ENCODE assay signal across 8 cellular contexts in genomic region chr6:4210619-4211419, GRCh38.
DNase-seq lines count a peak whose midpoint lies in the region; ATAC-seq lines count a peak whose summit lies in the region.

No MANE protein-coding gene starts in this region.

- peaks cover 0 to 6% of the 10 kb centered on the region in 2 donors for H3K9me3 ChIP-seq in CD4-positive, alpha-beta memory T cell (ENCODE audit: control insufficient read depth in 1 of 2, low read length in 2 of 2)

- peaks cover 0 to 3% of the 10 kb centered on the region in 2 donors for H3K36me3 Mint-ChIP-seq in CD4-positive, alpha-beta memory T cell
- no peaks in the 10 kb centered on the region for H3K36me3 Mint-ChIP-seq in activated CD4-positive, alpha-beta T cell treated with anti-CD3 and anti-CD28 coated beads for 36 hours (ENCODE audit: low read depth)

- peaks cover 2 to 23% (median 12%) of the 10 kb centered on the region in 8 donors for H3K9me3 Mint-ChIP-seq in CD4-positive, alpha-beta memory T cell
- peaks cover 20% of the 10 kb centered on the region for H3K9me3 Mint-ChIP-seq in activated CD4-positive, alpha-beta T cell treated with anti-CD3 and anti-CD28 coated beads for 36 hours (ENCODE audit: low read depth)

- H3K27me3 Mint-ChIP-seq in CD4-positive, alpha-beta memory T cell = peaks cover 0 to 14% of the 10 kb centered on the region in 2 donors
- peaks cover 6% of the 10 kb centered on the region for H3K27me3 Mint-ChIP-seq in activated CD4-positive, alpha-beta T cell treated with anti-CD3 and anti-CD28 coated beads for 36 hours

- POLR2A ChIA-PET in CD4-positive, alpha-beta memory T cell (lab: Charles Lee; ENCODE audit: partially characterized antibody) = interaction anchor here (0.9 kb wide), 1 partner anchor 76 kb away, joined by 3 read pairs; the partner anchor contains the start of gene ECI2
- POLR2A ChIA-PET in activated CD4-positive, alpha-beta T cell treated with anti-CD3 and anti-CD28 coated beads for 36 hours (lab: Charles Lee) = no interaction called here

- H3K4me3 ChIP-seq in CD4-positive, alpha-beta memory T cell (ENCODE audit: low read length in 2 of 2) = no peak overlapping the region

- CTCF ChIA-PET in CD4-positive, alpha-beta memory T cell (lab: Charles Lee; ENCODE audit: partially characterized antibody) = interaction anchor here (0.6 to 2.2 kb wide), 15 partner anchors 22 to 720 kb away, joined by 3 to 15 read pairs (median 3); no protein-coding TSS in a partner anchor
- CTCF ChIA-PET in activated CD4-positive, alpha-beta T cell treated with anti-CD3 and anti-CD28 coated beads for 36 hours (lab: Charles Lee) = interaction anchor here (0.6 to 1.4 kb wide), 17 partner anchors 10 to 469 kb away, joined by 3 to 11 read pairs (median 3); partner anchors contain the start of gene ECI2

- no peaks in the 10 kb centered on the region for H3K27me3 ChIP-seq in CD4-positive, alpha-beta memory T cell (ENCODE audit: insufficient read depth, low read length)

- peak overlapping the region in 2 of 7 donors; percentile 39 to 50 for H3K27ac Mint-ChIP-seq in CD4-positive, alpha-beta memory T cell
- H3K27ac Mint-ChIP-seq in activated CD4-positive, alpha-beta T cell treated with anti-CD3 and anti-CD28 coated beads for 36 hours = no peak overlapping the region

- no peak overlapping the region for H3K27ac ChIP-seq in CD4-positive, alpha-beta memory T cell (ENCODE audit: low read depth, low read length)

- ATAC-seq in GM21619 (IDR thresholded peaks at IDR 0.05; ENCODE audit: unreplicated experiment) = peak; percentile 78
- peak; percentile 98 for ATAC-seq in activated CD4-positive, alpha-beta T cell treated with anti-CD3 and anti-CD28 coated beads for 36 hours

- peak overlapping the region in 2 of 8 donors; percentile 6 to 22 for H3K4me3 Mint-ChIP-seq in CD4-positive, alpha-beta memory T cell
- no peak overlapping the region for H3K4me3 Mint-ChIP-seq in activated CD4-positive, alpha-beta T cell treated with anti-CD3 and anti-CD28 coated beads for 36 hours

- intact Hi-C loops in CD4-positive, alpha-beta memory T cell (cut with micrococcal nuclease) = loop anchor here (1.0 kb wide), 1 partner anchor 469 kb away; no protein-coding TSS in a partner anchor
- intact Hi-C loops in activated CD4-positive, alpha-beta T cell treated with anti-CD3 and anti-CD28 coated beads for 36 hours (cut with DNase I, micrococcal nuclease) = loop anchor here (2.0 kb wide), 3 partner anchors 54 to 468 kb away; no protein-coding TSS in a partner anchor

- H3K4me1 Mint-ChIP-seq in CD4-positive, alpha-beta memory T cell = peaks cover 9 to 21% (median 18%) of the 10 kb centered on the region in 4 donors
- H3K4me1 Mint-ChIP-seq in activated CD4-positive, alpha-beta T cell treated with anti-CD3 and anti-CD28 coated beads for 36 hours = peaks cover 15% of the 10 kb centered on the region

- H3K4me1 ChIP-seq in CD4-positive, alpha-beta memory T cell (ENCODE audit: insufficient read depth, low read length) = peaks cover 10% of the 10 kb centered on the region

- peak in 4 of 5 donors; percentile 25 to 39 (median 33) for DNase-seq in CD4-positive, alpha-beta memory T cell
- DNase-seq in NCI-H1048 (lab: John Stamatoyannopoulos, UW) (peak; percentile 27), dermis microvascular lymphatic vessel endothelial cell (ENCODE audit: low read depth in 2 of 2) (peak; percentile 14 to 65), lung microvascular endothelial cell (ENCODE audit: low read depth in 2 of 2) (peak; percentile 59 to 68), GOT3 (lab: John Stamatoyannopoulos, UW) (no peak)
- peak; percentile 82 for DNase-seq in activated CD4-positive, alpha-beta T cell treated with anti-CD3 and anti-CD28 coated beads for 36 hours
- peak; percentile 31 to 37 for DNase-seq in stimulated activated CD8-positive, alpha-beta memory T cell treated with anti-CD3 and anti-CD28 coated beads, Interleukin-15, amount 100 ng/mL, for 48 hours (ENCODE audit: low read depth in 2 of 2)

- H3K36me3 ChIP-seq in CD4-positive, alpha-beta memory T cell (ENCODE audit: insufficient read depth, low read length) = no peaks in the 10 kb centered on the region
